In the genomic region with DNA sequence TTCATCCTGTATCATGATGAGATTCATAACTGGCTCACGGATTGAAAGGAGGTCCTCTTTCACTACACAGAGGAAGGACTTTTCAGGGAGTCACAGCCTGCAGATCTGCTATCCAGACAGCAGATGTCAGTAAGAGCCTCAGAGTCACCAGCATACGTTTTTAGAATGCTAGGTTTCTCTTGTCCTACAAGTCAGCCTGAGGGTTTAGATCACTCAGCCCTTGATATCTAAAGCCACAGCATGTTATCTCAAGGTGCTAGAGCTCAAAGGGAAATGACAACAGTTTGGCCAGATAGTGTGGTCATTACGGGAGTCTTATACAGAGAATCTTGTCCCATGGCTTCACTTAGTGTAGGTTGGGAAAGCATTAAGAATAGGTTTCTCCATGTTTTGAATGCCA, we compare ENCODE assay signal across 1 cellular context.
A peak's percentile ranks its signal among the peaks of the same experiment; 100 is the strongest.
TF ChIP-seq lines count a peak whose summit lies in the region.

No MANE protein-coding gene starts in this region.

TF ChIP-seq in HepG2, 621 proteins besides CTCF, POLR2A, EP300 and RAD21 (continued from another document):
- TF ChIP-seq, protein P1, sequence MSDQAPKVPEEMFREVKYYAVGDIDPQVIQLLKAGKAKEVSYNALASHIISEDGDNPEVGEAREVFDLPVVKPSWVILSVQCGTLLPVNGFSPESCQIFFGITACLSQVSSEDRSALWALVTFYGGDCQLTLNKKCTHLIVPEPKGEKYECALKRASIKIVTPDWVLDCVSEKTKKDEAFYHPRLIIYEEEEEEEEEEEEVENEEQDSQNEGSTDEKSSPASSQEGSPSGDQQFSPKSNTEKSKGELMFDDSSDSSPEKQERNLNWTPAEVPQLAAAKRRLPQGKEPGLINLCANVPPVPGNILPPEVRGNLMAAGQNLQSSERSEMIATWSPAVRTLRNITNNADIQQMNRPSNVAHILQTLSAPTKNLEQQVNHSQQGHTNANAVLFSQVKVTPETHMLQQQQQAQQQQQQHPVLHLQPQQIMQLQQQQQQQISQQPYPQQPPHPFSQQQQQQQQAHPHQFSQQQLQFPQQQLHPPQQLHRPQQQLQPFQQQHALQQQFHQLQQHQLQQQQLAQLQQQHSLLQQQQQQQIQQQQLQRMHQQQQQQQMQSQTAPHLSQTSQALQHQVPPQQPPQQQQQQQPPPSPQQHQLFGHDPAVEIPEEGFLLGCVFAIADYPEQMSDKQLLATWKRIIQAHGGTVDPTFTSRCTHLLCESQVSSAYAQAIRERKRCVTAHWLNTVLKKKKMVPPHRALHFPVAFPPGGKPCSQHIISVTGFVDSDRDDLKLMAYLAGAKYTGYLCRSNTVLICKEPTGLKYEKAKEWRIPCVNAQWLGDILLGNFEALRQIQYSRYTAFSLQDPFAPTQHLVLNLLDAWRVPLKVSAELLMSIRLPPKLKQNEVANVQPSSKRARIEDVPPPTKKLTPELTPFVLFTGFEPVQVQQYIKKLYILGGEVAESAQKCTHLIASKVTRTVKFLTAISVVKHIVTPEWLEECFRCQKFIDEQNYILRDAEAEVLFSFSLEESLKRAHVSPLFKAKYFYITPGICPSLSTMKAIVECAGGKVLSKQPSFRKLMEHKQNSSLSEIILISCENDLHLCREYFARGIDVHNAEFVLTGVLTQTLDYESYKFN (CRISPR knock-in tag; conservative IDR thresholded peaks at IDR 0.05): no peak
- TF ChIP-seq STAG1 (CRISPR knock-in tag; IDR thresholded peaks at IDR 0.05): peak; percentile 56
- peak; percentile 47; the same call in 1 of the 2 replicates for TF ChIP-seq SMC3 (IDR thresholded peaks at IDR 0.05; ENCODE audit: low read length)
- TF ChIP-seq, protein P2, sequence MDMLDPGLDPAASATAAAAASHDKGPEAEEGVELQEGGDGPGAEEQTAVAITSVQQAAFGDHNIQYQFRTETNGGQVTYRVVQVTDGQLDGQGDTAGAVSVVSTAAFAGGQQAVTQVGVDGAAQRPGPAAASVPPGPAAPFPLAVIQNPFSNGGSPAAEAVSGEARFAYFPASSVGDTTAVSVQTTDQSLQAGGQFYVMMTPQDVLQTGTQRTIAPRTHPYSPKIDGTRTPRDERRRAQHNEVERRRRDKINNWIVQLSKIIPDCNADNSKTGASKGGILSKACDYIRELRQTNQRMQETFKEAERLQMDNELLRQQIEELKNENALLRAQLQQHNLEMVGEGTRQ (IDR thresholded peaks at IDR 0.05; ENCODE audit: low read depth, low read length): no peak
- TF ChIP-seq, protein P2 (CRISPR knock-in tag; IDR thresholded peaks at IDR 0.05; ENCODE audit: borderline replicate concordance): no peak
